In genomic region chr5:9852686-9853085, GRCh38 we compare ENCODE assay signal across 19 cellular contexts.
"Had no signal": no experiment of that assay in that cellular context is flagged by ENCODE, and none has a peak within 500 bp of the region (broad histone marks: within the 10 kb centered on the region; RNA-seq: fewer than 3 reads in every experiment).

No MANE protein-coding gene starts in this region.

- H3K4me3 ChIP-seq: body of pancreas, coronary artery, left lung, sigmoid colon, thoracic aorta, upper lobe of right lung had no signal

- DNase-seq: activated CD4-positive, alpha-beta T cell treated with anti-CD3 and anti-CD28 coated beads, Interleukin-2, amount 50 U/mL, for 48 hours; activated gamma-delta T cell treated with Interleukin-2 at 50 U/mL for 16 hours; body of pancreas; foreskin melanocyte; hypothalamus; kidney; left lung; nephron progenitor cell; nucleus accumbens; posterior cingulate gyrus; sigmoid colon; stimulated activated CD4-positive, alpha-beta T cell treated with anti-CD3 and anti-CD28 coated beads, Interleukin-4, amount 100 ng/mL, for 24 hours; T-helper 2 cell; upper lobe of right lung had no signal

- ATAC-seq: activated naive CD4-positive, alpha-beta T cell treated with anti-CD3 and anti-CD28 coated beads, Interleukin-2, amount 50 U/mL, for 72 hours; body of pancreas; esophagus mucosa; left lung; stimulated activated memory B cell treated with anti-CD40 and anti-IgM and Interleukin-4, amounts not matched to agents 10 μg/mL and 1 μg/mL and 100 μg/mL, for 72 hours; upper lobe of right lung had no signal

- H3K4me1 ChIP-seq: body of pancreas, left lung, sigmoid colon, upper lobe of right lung had no signal

- H3K36me3 ChIP-seq: left lung, sigmoid colon, thoracic aorta, upper lobe of right lung had no signal

- H3K9me3 ChIP-seq: body of pancreas, thoracic aorta, upper lobe of right lung had no signal

- H3K27me3 ChIP-seq: body of pancreas, left lung, sigmoid colon, upper lobe of right lung had no signal

- H3K27ac ChIP-seq: body of pancreas, coronary artery, left lung, sigmoid colon, thoracic aorta, upper lobe of right lung had no signal
